In genomic region chr3:52229656-52230055, GRCh38 we compare ENCODE assay signal across 20 cellular contexts. TPM values are rescaled to one million over a fixed set of nuclear protein-coding genes. Genes with fewer than 3 reads are reported as not detected.
DNase-seq lines count a peak whose midpoint lies in the region; ATAC-seq and TF ChIP-seq lines count a peak whose summit lies in the region.
"Had no signal": no experiment of that assay in that cellular context is flagged by ENCODE, and none has a peak within 500 bp of the region (broad histone marks: within the 10 kb centered on the region; RNA-seq: fewer than 3 reads in every experiment).

No MANE protein-coding gene starts in this region.

- H3K4me1 ChIP-seq in right cardiac atrium (ENCODE audit: control insufficient read depth, insufficient read depth, low read length), result no peaks in the 10 kb centered on the region
- no peaks in the 10 kb centered on the region for H3K4me1 ChIP-seq in upper lobe of right lung
- H3K4me1 ChIP-seq: A549, HAP-1 had no signal

- no peaks in the 10 kb centered on the region for H3K27me3 Mint-ChIP-seq in activated T-cell treated with anti-CD3 and anti-CD28 coated beads, Interleukin-2, amount 50 U/mL, for 24 hours
- no peaks in the 10 kb centered on the region for H3K27me3 Mint-ChIP-seq in activated T-cell treated with anti-CD3 and anti-CD28 coated beads, Interleukin-2, amount 50 U/mL, for 72 hours (ENCODE audit: low read depth)
- H3K27me3 Mint-ChIP-seq in effector memory CD8-positive, alpha-beta T cell, result no peaks in the 10 kb centered on the region

- H3K9me3 ChIP-seq in right cardiac atrium (ENCODE audit: control insufficient read depth, low read length) (no peaks in the 10 kb centered on the region), upper lobe of right lung (no peaks in the 10 kb centered on the region)
- H3K9me3 ChIP-seq: A549, HAP-1 had no signal

- WGBS in right cardiac atrium, result 94% methylated on average over 13 of the region's 13 CpGs

- no peaks in the 10 kb centered on the region for H3K9me3 Mint-ChIP-seq in activated T-cell treated with anti-CD3 and anti-CD28 coated beads, Interleukin-2, amount 50 U/mL, for 24 hours
- no peaks in the 10 kb centered on the region for H3K9me3 Mint-ChIP-seq in activated T-cell treated with anti-CD3 and anti-CD28 coated beads, Interleukin-2, amount 50 U/mL, for 72 hours
- H3K9me3 Mint-ChIP-seq in effector memory CD8-positive, alpha-beta T cell, result no peaks in the 10 kb centered on the region
- H3K9me3 Mint-ChIP-seq: CD8-positive, alpha-beta T cell had no signal

- H3K4me1 Mint-ChIP-seq in activated T-cell treated with anti-CD3 and anti-CD28 coated beads, Interleukin-2, amount 50 U/mL, for 24 hours (ENCODE audit: low read depth), result peaks cover 59% of the 10 kb centered on the region
- H3K4me1 Mint-ChIP-seq in activated T-cell treated with anti-CD3 and anti-CD28 coated beads, Interleukin-2, amount 50 U/mL, for 72 hours (ENCODE audit: low read depth), result peaks cover 61% of the 10 kb centered on the region
- peaks cover 40 to 43% of the 10 kb centered on the region in 2 donors for H3K4me1 Mint-ChIP-seq in effector memory CD8-positive, alpha-beta T cell (ENCODE audit: low read depth in 2 of 2)

- no peak overlapping the region for H3K4me3 Mint-ChIP-seq in activated T-cell treated with anti-CD3 and anti-CD28 coated beads, Interleukin-2, amount 50 U/mL, for 24 hours
- H3K4me3 Mint-ChIP-seq in activated T-cell treated with anti-CD3 and anti-CD28 coated beads, Interleukin-2, amount 50 U/mL, for 72 hours, result no peak overlapping the region
- H3K4me3 Mint-ChIP-seq in effector memory CD8-positive, alpha-beta T cell, result no peak overlapping the region
- H3K4me3 Mint-ChIP-seq: CD8-positive, alpha-beta T cell had no signal

- H3K36me3 ChIP-seq in upper lobe of right lung, result peaks cover 56% of the 10 kb centered on the region

- peaks cover 68% of the 10 kb centered on the region for H3K36me3 Mint-ChIP-seq in activated T-cell treated with anti-CD3 and anti-CD28 coated beads, Interleukin-2, amount 50 U/mL, for 24 hours (ENCODE audit: low read depth)
- peaks cover 2 to 18% of the 10 kb centered on the region in 2 donors for H3K36me3 Mint-ChIP-seq in activated T-cell treated with anti-CD3 and anti-CD28 coated beads, Interleukin-2, amount 50 U/mL, for 72 hours (ENCODE audit: insufficient read depth in 2 of 2)
- H3K36me3 Mint-ChIP-seq in effector memory CD8-positive, alpha-beta T cell (ENCODE audit: insufficient read depth), result peaks cover 46% of the 10 kb centered on the region

- no peaks in the 10 kb centered on the region for H3K27me3 ChIP-seq in right cardiac atrium (ENCODE audit: control insufficient read depth, insufficient read depth)
- no peaks in the 10 kb centered on the region for H3K27me3 ChIP-seq in upper lobe of right lung

- H3K27ac ChIP-seq in right cardiac atrium (ENCODE audit: low read length) (no peak overlapping the region), upper lobe of right lung (no peak overlapping the region)
- H3K27ac ChIP-seq: 22Rv1, A549, HL-60 had no signal

- H3K27ac Mint-ChIP-seq in activated T-cell treated with anti-CD3 and anti-CD28 coated beads, Interleukin-2, amount 50 U/mL, for 24 hours, result peak overlapping the region; percentile 72
- H3K27ac Mint-ChIP-seq in activated T-cell treated with anti-CD3 and anti-CD28 coated beads, Interleukin-2, amount 50 U/mL, for 72 hours, result no peak overlapping the region
- H3K27ac Mint-ChIP-seq in effector memory CD8-positive, alpha-beta T cell, result peak overlapping the region; percentile 72 to 79

- DNase-seq in activated T-cell treated with anti-CD3 and anti-CD28 coated beads, Interleukin-2, amount 50 U/mL, for 24 hours, result no peak
- DNase-seq in activated T-cell treated with anti-CD3 and anti-CD28 coated beads, Interleukin-2, amount 50 U/mL, for 72 hours, result no peak
- DNase-seq in right cardiac atrium (peak in 2 of 3 donors; percentile 27 to 38), left ventricle myocardium superior (no peak), upper lobe of right lung (peak; percentile 56)
- DNase-seq in effector memory CD8-positive, alpha-beta T cell, result no peak
- DNase-seq: AML-193, Calu3, DMS53, DND-41, EL, GOT3 had no signal

- TF ChIP-seq CTCF in upper lobe of right lung (IDR thresholded peaks at IDR 0.05), result no peak

- ATAC-seq in activated T-cell treated with anti-CD3 and anti-CD28 coated beads, Interleukin-2, amount 50 U/mL, for 72 hours (replicated peaks in 1 of 2), result no peak
- ATAC-seq in right cardiac atrium (no peak), left ventricle myocardium superior (no peak), upper lobe of right lung (no peak), HG03432 (IDR thresholded peaks at IDR 0.05; ENCODE audit: unreplicated experiment) (no peak), SK-N-SH treated with all-trans-retinoic acid at 6 μM for 48 hours (no peak)
- ATAC-seq in effector memory CD8-positive, alpha-beta T cell (replicated peaks), result no peak
- ATAC-seq: A549; CD8-positive, alpha-beta T cell had no signal

- H3K4me3 ChIP-seq in right cardiac atrium (ENCODE audit: low read length), result no peak overlapping the region
- H3K4me3 ChIP-seq in upper lobe of right lung, result no peak overlapping the region
- H3K4me3 ChIP-seq: A549, HAP-1 had no signal

- intact Hi-C loops in right cardiac atrium (cut with DNase I), result loop anchor here in 1 of 4 donors (5.0 kb wide), 2 partner anchors 48 to 113 kb away; partner anchors contain the start of gene WDR82
- intact Hi-C loops in left ventricle myocardium superior (cut with micrococcal nuclease), result no loop called here
- intact Hi-C loops in upper lobe of right lung (cut with DNase I), result loop anchor here (5.0 kb wide), 1 partner anchor 113 kb away; no protein-coding TSS in a partner anchor

TF ChIP-seq in SK-N-SH treated with all-trans-retinoic acid at 6 μM for 48 hours, 23 proteins besides CTCF, POLR2A, EP300 and RAD21:
- TF ChIP-seq PPARA (CRISPR knock-in tag; IDR thresholded peaks at IDR 0.05; ENCODE audit: borderline replicate concordance) (no peak), CSDC2 (CRISPR knock-in tag; IDR thresholded peaks at IDR 0.05) (no peak), ESRRG (CRISPR knock-in tag; IDR thresholded peaks at IDR 0.05) (no peak)

RNA-seq across cellular contexts. Expression of gene TLR9, which starts 4.2 kb away (rescaled TPM):
- total RNA-seq in activated T-cell treated with anti-CD3 and anti-CD28 coated beads, Interleukin-2, amount 50 U/mL, for 72 hours, result 1 to 10 TPM; 1.2 to 2.3 TPM
- total RNA-seq in right cardiac atrium (under 1 TPM; 0.09 to 0.24 (median 0.20) TPM), left ventricle myocardium superior (0.17 TPM), upper lobe of right lung (0.87 TPM)
- 0.05 TPM for polyA plus RNA-seq in right cardiac atrium
- total RNA-seq: HT1080 had no signal

RNA-seq across cellular contexts. Expression of gene TWF2, which starts 9.3 kb away (rescaled TPM):
- total RNA-seq in activated T-cell treated with anti-CD3 and anti-CD28 coated beads, Interleukin-2, amount 50 U/mL, for 72 hours, result 100 to 1,000 TPM; 124 to 133 TPM
- 10 to 100 TPM; 32.0 to 70.0 (median 45.0) TPM for total RNA-seq in right cardiac atrium
- polyA plus RNA-seq in right cardiac atrium, result 56.5 TPM
- total RNA-seq in left ventricle myocardium superior, result 103 TPM
- 50.4 TPM for total RNA-seq in upper lobe of right lung

RNA-seq across cellular contexts. Expression of gene PPM1M, which starts 15.9 kb away (rescaled TPM):
- 100 to 1,000 TPM; 119 to 121 TPM for total RNA-seq in activated T-cell treated with anti-CD3 and anti-CD28 coated beads, Interleukin-2, amount 50 U/mL, for 72 hours
- 10 to 100 TPM; 11.3 to 16.3 (median 14.7) TPM for total RNA-seq in right cardiac atrium
- polyA plus RNA-seq in right cardiac atrium, result 9.5 TPM
- 9.0 TPM for total RNA-seq in left ventricle myocardium superior
- 44.0 TPM for total RNA-seq in upper lobe of right lung

RNA-seq across cellular contexts. Expression of gene ALAS1, which starts 31.7 kb away (rescaled TPM):
- 10 to 100 TPM; 62.7 to 63.6 TPM for total RNA-seq in activated T-cell treated with anti-CD3 and anti-CD28 coated beads, Interleukin-2, amount 50 U/mL, for 72 hours
- total RNA-seq in right cardiac atrium (100 to 1,000 TPM in 3 of 4 donors, 10 to 100 TPM in 1; 95.7 to 123 (median 110) TPM), left ventricle myocardium superior (166 TPM), upper lobe of right lung (78.9 TPM)
- polyA plus RNA-seq in right cardiac atrium, result 119 TPM

RNA-seq across cellular contexts. Expression of gene WDR82, which starts 48.8 kb away (rescaled TPM):
- 100 to 1,000 TPM; 113 to 120 TPM for total RNA-seq in activated T-cell treated with anti-CD3 and anti-CD28 coated beads, Interleukin-2, amount 50 U/mL, for 72 hours
- 10 to 100 TPM; 61.0 to 65.5 (median 63.2) TPM for total RNA-seq in right cardiac atrium
- 36.9 TPM for polyA plus RNA-seq in right cardiac atrium
- 67.5 TPM for total RNA-seq in left ventricle myocardium superior
- total RNA-seq in upper lobe of right lung, result 61.9 TPM

Comparison
In these comparisons a context has a peak if more than half of its experiments do, and no peak if none do; other contexts are left out.
1. DNase-seq: peak in right cardiac atrium (2 of 3) and upper lobe of right lung (single experiment); none in activated T-cell treated with anti-CD3 and anti-CD28 coated beads, Interleukin-2, amount 50 U/mL, for 24 hours (single experiment), activated T-cell treated with anti-CD3 and anti-CD28 coated beads, Interleukin-2, amount 50 U/mL, for 72 hours (0 of 2), left ventricle myocardium superior (single experiment) and effector memory CD8-positive, alpha-beta T cell (0 of 3).